ENCODE assay signal across 16 cellular contexts in the genomic region with DNA sequence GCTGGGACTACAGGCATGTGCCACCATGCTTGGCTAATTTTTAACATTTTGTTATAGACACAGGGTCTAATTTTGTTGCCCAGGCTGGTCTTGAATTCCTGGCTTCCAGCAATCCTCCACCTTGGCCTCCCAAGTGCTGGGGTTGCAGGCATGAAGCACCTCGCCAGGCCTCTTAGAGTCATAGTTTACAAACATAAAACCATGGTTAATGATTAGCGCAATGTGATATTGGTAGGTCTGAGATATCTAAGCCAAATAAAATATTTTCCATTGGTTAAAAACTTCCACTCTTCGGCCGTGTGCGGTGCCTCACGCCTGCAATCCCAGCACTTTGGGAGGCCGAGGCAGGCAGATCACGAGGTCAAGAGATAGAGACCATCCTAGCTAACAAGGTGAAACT.
"Had no signal": no experiment of that assay in that cellular context is flagged by ENCODE, and none has a peak within 500 bp of the region (broad histone marks: within the 10 kb centered on the region; RNA-seq: fewer than 3 reads in every experiment).

No MANE protein-coding gene starts in this region.

- FAIRE-seq: frontal cortex, keratinocyte had no signal

- H3K9me3 Mint-ChIP-seq: natural killer cell treated with Interleukin-12 subunit alpha and Interleukin-12 subunit beta and Interleukin-15 and Interleukin-18, amount 100 ng/mL, for 72 hours; T-cell had no signal

- H3K4me1 ChIP-seq: prostate gland, uterus had no signal

- H3K4me3 ChIP-seq: prostate gland, uterus had no signal

- ATAC-seq: activated CD8-positive, alpha-beta T cell treated with anti-CD3 and anti-CD28 coated beads, Interleukin-2, amount 10 ng/mL, durations not matched to agents 7 days and 5 days; natural killer cell treated with Interleukin-12 subunit alpha and Interleukin-12 subunit beta and Interleukin-15 and Interleukin-18, amount 100 ng/mL, for 72 hours; sciatic nerve; T-cell had no signal

- H3K27me3 ChIP-seq: uterus had no signal

- H3K27me3 Mint-ChIP-seq: natural killer cell treated with Interleukin-12 subunit alpha and Interleukin-12 subunit beta and Interleukin-15 and Interleukin-18, amount 100 ng/mL, for 72 hours; T-cell had no signal

- H3K27ac ChIP-seq: prostate gland, uterus had no signal

- H3K36me3 ChIP-seq: prostate gland, uterus had no signal

- H3K9me3 ChIP-seq: prostate gland, uterus had no signal

- H3K27ac Mint-ChIP-seq: activated CD8-positive, alpha-beta T cell treated with anti-CD3 and anti-CD28 coated beads, Interleukin-2, amount 10 ng/mL, durations not matched to agents 7 days and 5 days; natural killer cell treated with Interleukin-12 subunit alpha and Interleukin-12 subunit beta and Interleukin-15 and Interleukin-18, amount 100 ng/mL, for 72 hours had no signal

- H3K4me3 Mint-ChIP-seq: activated CD8-positive, alpha-beta T cell treated with anti-CD3 and anti-CD28 coated beads, Interleukin-2, amount 10 ng/mL, durations not matched to agents 7 days and 5 days; natural killer cell treated with Interleukin-12 subunit alpha and Interleukin-12 subunit beta and Interleukin-15 and Interleukin-18, amount 100 ng/mL, for 72 hours; T-cell had no signal

- DNase-seq: activated CD4-positive, alpha-beta T cell treated with anti-CD3 and anti-CD28 coated beads for 48 hours; activated CD8-positive, alpha-beta memory T cell treated with anti-CD3 and anti-CD28 coated beads, Interleukin-2, amount 50 U/mL, for 48 hours; activated CD8-positive, alpha-beta T cell treated with anti-CD3 and anti-CD28 coated beads, Interleukin-2, amount 10 ng/mL, durations not matched to agents 7 days and 5 days; activated naive CD4-positive, alpha-beta T cell; cortex of kidney; effector CD8-positive, alpha-beta T cell; nucleus accumbens; stimulated activated CD4-positive, alpha-beta T cell treated with anti-CD3 and anti-CD28 coated beads, Interleukin-12 subunit alpha, Interleukin-12 subunit beta, amount 100 ng/mL, for 4 hours; stimulated activated naive CD4-positive, alpha-beta T cell treated with Interleukin-2 at 50 U/mL for 16 hours; T-cell; uterus had no signal
